13 cellular contexts compared by ENCODE assay signal in genomic region chr11:4826425-4826824, GRCh38. TPM values are rescaled to one million over a fixed set of nuclear protein-coding genes. Genes with fewer than 3 reads are reported as not detected.
A peak's percentile ranks its signal among the peaks of the same experiment; 100 is the strongest.
DNase-seq lines count a peak whose midpoint lies in the region; ATAC-seq and TF ChIP-seq lines count a peak whose summit lies in the region.
"Had no signal": no experiment of that assay in that cellular context is flagged by ENCODE, and none has a peak within 500 bp of the region (broad histone marks: within the 10 kb centered on the region; RNA-seq: fewer than 3 reads in every experiment).

No MANE protein-coding gene starts in this region.

- H3K79me2 ChIP-seq in Loucy (ENCODE audit: insufficient read depth, low read length), result no peaks in the 10 kb centered on the region
- no peaks in the 10 kb centered on the region for H3K79me2 ChIP-seq in PC-3 (ENCODE audit: low read length)

- no peaks in the 10 kb centered on the region for H3K9me3 Mint-ChIP-seq in chondrocyte (ENCODE audit: low read depth)
- H3K9me3 Mint-ChIP-seq in naive thymus-derived CD8-positive, alpha-beta T cell, result peaks cover 0 to 3% (median 0%) of the 10 kb centered on the region in 9 donors
- H3K9me3 Mint-ChIP-seq: activated T-helper 2 cell treated with anti-CD3 and anti-CD28 coated beads, Interferon-gamma antibody, Interleukin-2, Interleukin-4, amounts not matched to agents 10 μg/mL and 5 μg/mL and 100 μg/mL, durations not matched to agents 14 hours and 24 hours and 36 hours had no signal

- H3K27ac Mint-ChIP-seq in chondrocyte (ENCODE audit: unreplicated experiment), result no peak overlapping the region
- no peak overlapping the region for H3K27ac Mint-ChIP-seq in naive thymus-derived CD8-positive, alpha-beta T cell
- H3K27ac Mint-ChIP-seq: activated T-helper 2 cell treated with anti-CD3 and anti-CD28 coated beads, Interferon-gamma antibody, Interleukin-2, Interleukin-4, amounts not matched to agents 10 μg/mL and 5 μg/mL and 100 μg/mL, durations not matched to agents 14 hours and 24 hours and 36 hours had no signal

- no peak overlapping the region for H3K27ac ChIP-seq in PC-3 (ENCODE audit: low read length)
- H3K27ac ChIP-seq: tibial nerve had no signal

- peak; percentile 67 for DNase-seq in DMS153 treated with DMSO at 0.1 percent for 48 hours (lab: John Stamatoyannopoulos, UW; ENCODE audit: unreplicated experiment)
- DNase-seq in chondrocyte (ENCODE audit: low spot score), result no peak
- DNase-seq in myocyte (ENCODE audit: low read depth), result peak; percentile 9
- DNase-seq in naive thymus-derived CD8-positive, alpha-beta T cell, result no peak
- no peak for DNase-seq in PC-3
- DNase-seq: mesenchymal stem cell, NCI-H187 treated with DMSO at 0.1 percent for 48 hours, T-helper 9 cell had no signal

- CTCF ChIA-PET in PC-3 (lab: Charles Lee), result no interaction called here

- no peaks in the 10 kb centered on the region for H3K4me1 ChIP-seq in Loucy (ENCODE audit: insufficient read depth, low read length, poor library complexity, severe bottlenecking)
- no peaks in the 10 kb centered on the region for H3K4me1 ChIP-seq in PC-3 (ENCODE audit: insufficient read depth, low read length)
- H3K4me1 ChIP-seq: tibial nerve had no signal

- H3K4me1 Mint-ChIP-seq in chondrocyte (ENCODE audit: low read depth), result no peaks in the 10 kb centered on the region
- H3K4me1 Mint-ChIP-seq in naive thymus-derived CD8-positive, alpha-beta T cell, result no peaks in the 10 kb centered on the region

- H3K9ac ChIP-seq in Loucy (ENCODE audit: low read depth, low read length, poor library complexity, severe bottlenecking), result no peak overlapping the region
- H3K9ac ChIP-seq in PC-3 (ENCODE audit: low read length), result no peak overlapping the region

- POLR2A ChIA-PET in naive thymus-derived CD8-positive, alpha-beta T cell (lab: Charles Lee), result no interaction called here
- POLR2A ChIA-PET in PC-3 (lab: Charles Lee; ENCODE audit: unreplicated experiment), result no interaction called here

- no peaks in the 10 kb centered on the region for H3K9me3 ChIP-seq in Loucy (ENCODE audit: insufficient read depth, low read depth, low read length)
- H3K9me3 ChIP-seq in PC-3 (ENCODE audit: low read length), result 0 out of 2 replicates have a peak, but pooled peaks cover 4% of the 10 kb centered on the region
- H3K9me3 ChIP-seq: tibial nerve had no signal

- H2AFZ ChIP-seq in Loucy (ENCODE audit: low read length), result no peak overlapping the region
- H2AFZ ChIP-seq in PC-3 (ENCODE audit: low read length), result no peak overlapping the region

- no peak overlapping the region for H3K4me3 ChIP-seq in Loucy (ENCODE audit: low read length, poor library complexity, severe bottlenecking)
- no peak overlapping the region for H3K4me3 ChIP-seq in PC-3 (ENCODE audit: low read length)
- H3K4me3 ChIP-seq: tibial nerve had no signal

- intact Hi-C loops in PC-3 (cut with micrococcal nuclease), result no loop called here

- H4K20me1 ChIP-seq in Loucy (ENCODE audit: insufficient read depth, low read length, poor library complexity, severe bottlenecking), result no peaks in the 10 kb centered on the region
- no peaks in the 10 kb centered on the region for H4K20me1 ChIP-seq in PC-3 (ENCODE audit: low read length)

- H3K27me3 ChIP-seq in Loucy (ENCODE audit: insufficient read depth, low read length, poor library complexity, severe bottlenecking) (no peaks in the 10 kb centered on the region), PC-3 (ENCODE audit: low read length) (no peaks in the 10 kb centered on the region)
- H3K27me3 ChIP-seq: tibial nerve had no signal

- TF ChIP-seq CTCF in Loucy (conservative IDR thresholded peaks at IDR 0.05; ENCODE audit: low read length) (peak; percentile 61), chondrocyte (IDR thresholded peaks at IDR 0.05) (peak; percentile 85), PC-3 (conservative IDR thresholded peaks at IDR 0.05; ENCODE audit: low read depth, low read length) (no peak)

- no TSS peak for BruUV-seq in PC-3 (replicated peaks; lab: Mats Ljungman, UMichigan)

- no peak overlapping the region for H3K4me2 ChIP-seq in Loucy (ENCODE audit: low read depth, low read length, poor library complexity, severe bottlenecking)
- no peak overlapping the region for H3K4me2 ChIP-seq in PC-3 (ENCODE audit: low read length)

- H3K4me3 Mint-ChIP-seq in chondrocyte (ENCODE audit: unreplicated experiment), result no peak overlapping the region
- no peak overlapping the region for H3K4me3 Mint-ChIP-seq in naive thymus-derived CD8-positive, alpha-beta T cell

- H3K9me2 ChIP-seq in Loucy (replicated peaks; ENCODE audit: low read depth, low read length), result no peaks in the 10 kb centered on the region
- no peaks in the 10 kb centered on the region for H3K9me2 ChIP-seq in PC-3 (replicated peaks; ENCODE audit: low read length)

- peaks cover 6% of the 10 kb centered on the region for H3K27me3 Mint-ChIP-seq in chondrocyte (ENCODE audit: low read depth)
- H3K27me3 Mint-ChIP-seq in naive thymus-derived CD8-positive, alpha-beta T cell, result peaks cover 0 to 38% (median 4%) of the 10 kb centered on the region in 5 donors

- H3K36me3 ChIP-seq in Loucy (ENCODE audit: insufficient read depth, low read length) (no peaks in the 10 kb centered on the region), PC-3 (ENCODE audit: low read depth, low read length) (no peaks in the 10 kb centered on the region)
- H3K36me3 ChIP-seq: tibial nerve had no signal

- no peak for ATAC-seq in HG02763 (IDR thresholded peaks at IDR 0.05; ENCODE audit: unreplicated experiment)
- ATAC-seq in naive thymus-derived CD8-positive, alpha-beta T cell, result no peak
- ATAC-seq in PC-3, result no peak
- no peak for ATAC-seq in GM18909 (IDR thresholded peaks at IDR 0.05; ENCODE audit: poor library complexity, unreplicated experiment)

- H3F3A ChIP-seq in Loucy (ENCODE audit: low read depth), result no peaks in the 10 kb centered on the region
- no peaks in the 10 kb centered on the region for H3F3A ChIP-seq in PC-3 (ENCODE audit: low read length, unreplicated experiment)

- H3K36me3 Mint-ChIP-seq in chondrocyte (ENCODE audit: low read depth), result no peaks in the 10 kb centered on the region
- no peaks in the 10 kb centered on the region for H3K36me3 Mint-ChIP-seq in naive thymus-derived CD8-positive, alpha-beta T cell

RNA-seq across cellular contexts. Expression of gene OR51F2, which starts 5.3 kb away (rescaled TPM):
- not detected in 3 replicates for total RNA-seq in chondrocyte
- not detected in 2 replicates for total RNA-seq in myocyte
- polyA plus RNA-seq in myocyte (2012), result not detected
- not detected for total RNA-seq in naive thymus-derived CD8-positive, alpha-beta T cell
- polyA plus RNA-seq in naive thymus-derived CD8-positive, alpha-beta T cell, result not detected
- not detected in 2 replicates for total RNA-seq in PC-3 (2014; rRNA removed)
- total RNA-seq: activated T-helper 2 cell treated with anti-CD3 and anti-CD28 coated beads, Interferon-gamma antibody, Interleukin-2, Interleukin-4, amounts not matched to agents 10 μg/mL and 5 μg/mL and 100 μg/mL, durations not matched to agents 14 hours and 24 hours and 36 hours; tibial nerve had no signal

RNA-seq across cellular contexts. Expression of gene OR52R1, which starts 22.2 kb away (rescaled TPM):
- not detected in 3 replicates for total RNA-seq in chondrocyte
- not detected in 2 replicates for total RNA-seq in myocyte
- not detected for polyA plus RNA-seq in myocyte (2012)
- total RNA-seq in naive thymus-derived CD8-positive, alpha-beta T cell, result not detected
- not detected for polyA plus RNA-seq in naive thymus-derived CD8-positive, alpha-beta T cell
- not detected in 2 replicates for total RNA-seq in PC-3 (2014; rRNA removed)
- total RNA-seq: activated T-helper 2 cell treated with anti-CD3 and anti-CD28 coated beads, Interferon-gamma antibody, Interleukin-2, Interleukin-4, amounts not matched to agents 10 μg/mL and 5 μg/mL and 100 μg/mL, durations not matched to agents 14 hours and 24 hours and 36 hours; tibial nerve had no signal

RNA-seq across cellular contexts. Expression of gene OR51S1, which starts 22.6 kb away (rescaled TPM):
- not detected in 3 replicates for total RNA-seq in chondrocyte
- not detected in 2 replicates for total RNA-seq in myocyte
- not detected for polyA plus RNA-seq in myocyte (2012)
- total RNA-seq in naive thymus-derived CD8-positive, alpha-beta T cell, result not detected
- polyA plus RNA-seq in naive thymus-derived CD8-positive, alpha-beta T cell, result not detected
- not detected in 2 replicates for total RNA-seq in PC-3 (2014; rRNA removed)
- total RNA-seq: activated T-helper 2 cell treated with anti-CD3 and anti-CD28 coated beads, Interferon-gamma antibody, Interleukin-2, Interleukin-4, amounts not matched to agents 10 μg/mL and 5 μg/mL and 100 μg/mL, durations not matched to agents 14 hours and 24 hours and 36 hours; tibial nerve had no signal

RNA-seq across cellular contexts. Expression of gene OR51T1, which starts 55.3 kb away (rescaled TPM):
- not detected in 3 replicates for total RNA-seq in chondrocyte
- total RNA-seq in myocyte, result not detected in 2 replicates
- not detected for polyA plus RNA-seq in myocyte (2012)
- not detected for total RNA-seq in naive thymus-derived CD8-positive, alpha-beta T cell
- not detected for polyA plus RNA-seq in naive thymus-derived CD8-positive, alpha-beta T cell
- total RNA-seq in PC-3 (2014; rRNA removed), result not detected in 2 replicates
- total RNA-seq: activated T-helper 2 cell treated with anti-CD3 and anti-CD28 coated beads, Interferon-gamma antibody, Interleukin-2, Interleukin-4, amounts not matched to agents 10 μg/mL and 5 μg/mL and 100 μg/mL, durations not matched to agents 14 hours and 24 hours and 36 hours; tibial nerve had no signal

RNA-seq across cellular contexts. Expression of gene OR51F1, which starts 56.7 kb away (rescaled TPM):
- not detected in 3 replicates for total RNA-seq in chondrocyte
- total RNA-seq in myocyte, result not detected in 2 replicates
- not detected for polyA plus RNA-seq in myocyte (2012)
- not detected for total RNA-seq in naive thymus-derived CD8-positive, alpha-beta T cell
- polyA plus RNA-seq in naive thymus-derived CD8-positive, alpha-beta T cell, result not detected
- total RNA-seq in PC-3 (2014; rRNA removed), result not detected in 2 replicates
- total RNA-seq: activated T-helper 2 cell treated with anti-CD3 and anti-CD28 coated beads, Interferon-gamma antibody, Interleukin-2, Interleukin-4, amounts not matched to agents 10 μg/mL and 5 μg/mL and 100 μg/mL, durations not matched to agents 14 hours and 24 hours and 36 hours; tibial nerve had no signal

Comparison
In these comparisons a context has a peak if more than half of its experiments do, and no peak if none do; other contexts are left out.
1. DNase-seq: peak in DMS153 treated with DMSO at 0.1 percent for 48 hours (single experiment) and myocyte (single experiment); none in chondrocyte (single experiment), naive thymus-derived CD8-positive, alpha-beta T cell (0 of 10) and PC-3 (single experiment).